In genomic region chr2:236830931-236831330, GRCh38 we compare ENCODE assay signal across 22 cellular contexts.
"Had no signal": no experiment of that assay in that cellular context is flagged by ENCODE, and none has a peak within 500 bp of the region (broad histone marks: within the 10 kb centered on the region; RNA-seq: fewer than 3 reads in every experiment).

No MANE protein-coding gene starts in this region.

- DNase-seq: effector memory CD8-positive, alpha-beta T cell; foreskin keratinocyte; head of caudate nucleus; left colon; left ventricle myocardium superior; mesendoderm; naive thymus-derived CD4-positive, alpha-beta T cell; nephron progenitor cell; sigmoid colon; small intestine; stimulated activated CD4-positive, alpha-beta T cell treated with anti-CD3 and anti-CD28 coated beads, Interleukin-12 subunit alpha, Interleukin-12 subunit beta, amount 100 ng/mL, for 4 hours; stimulated activated naive CD4-positive, alpha-beta T cell; stomach; substantia nigra; thyroid gland; upper lobe of right lung had no signal

- FAIRE-seq: small intestine had no signal

- H3K27me3 ChIP-seq: esophagus muscularis mucosa, foreskin keratinocyte, hepatocyte, sigmoid colon, stomach, thyroid gland, upper lobe of right lung, vagina had no signal

- H3K4me1 ChIP-seq: foreskin keratinocyte, sigmoid colon had no signal

- H3K9me3 ChIP-seq: esophagus muscularis mucosa, neutrophil, sigmoid colon, stomach, thyroid gland, upper lobe of right lung, vagina had no signal

- H3K4me3 ChIP-seq: esophagus muscularis mucosa, hepatocyte, lung, sigmoid colon, stomach, thyroid gland, upper lobe of right lung, vagina had no signal

- H2AFZ ChIP-seq: hepatocyte had no signal

- H3K4me2 ChIP-seq: hepatocyte had no signal

- H3K79me2 ChIP-seq: hepatocyte had no signal

- H3K27ac ChIP-seq: epithelial cell of prostate, esophagus muscularis mucosa, foreskin keratinocyte, hepatocyte, neutrophil, sigmoid colon, stomach, thyroid gland, upper lobe of right lung, vagina had no signal

- ATAC-seq: effector memory CD8-positive, alpha-beta T cell; foreskin keratinocyte; left colon; left ventricle myocardium superior; naive thymus-derived CD4-positive, alpha-beta T cell; upper lobe of right lung had no signal

- H3K36me3 ChIP-seq: esophagus muscularis mucosa, neutrophil, sigmoid colon, stomach, thyroid gland, upper lobe of right lung, vagina had no signal
